ENCODE assay signal across 20 cellular contexts in genomic region chr20:57625181-57625958, GRCh38. TPM values are rescaled to one million over a fixed set of nuclear protein-coding genes. Genes with fewer than 3 reads are reported as not detected.
"Had no signal": no experiment of that assay in that cellular context is flagged by ENCODE, and none has a peak within 500 bp of the region (broad histone marks: within the 10 kb centered on the region; RNA-seq: fewer than 3 reads in every experiment).

No MANE protein-coding gene starts in this region.

- H3K27ac Mint-ChIP-seq: activated T-helper 1 cell treated with anti-CD3 and anti-CD28 coated beads, Interleukin-12 subunit alpha, Interleukin-12 subunit beta, Interleukin-2, Interleukin-4 antibody, amounts not matched to agents 30 ng/mL and 10 ng/mL and 1 ng/mL, durations not matched to agents 14 hours and 24 hours and 36 hours; progenitor cell of endocrine pancreas; stimulated activated naive B cell treated with anti-CD40 and anti-IgM and Interleukin-4, amounts not matched to agents 10 μg/mL and 1 μg/mL and 100 μg/mL, for 72 hours had no signal

- H3K4me3 Mint-ChIP-seq: activated T-helper 1 cell treated with anti-CD3 and anti-CD28 coated beads, Interleukin-12 subunit alpha, Interleukin-12 subunit beta, Interleukin-2, Interleukin-4 antibody, amounts not matched to agents 30 ng/mL and 10 ng/mL and 1 ng/mL, durations not matched to agents 14 hours and 24 hours and 36 hours; stimulated activated naive B cell treated with anti-CD40 and anti-IgM and Interleukin-4, amounts not matched to agents 10 μg/mL and 1 μg/mL and 100 μg/mL, for 72 hours had no signal

- H3K4me2 ChIP-seq: smooth muscle cell had no signal

- ATAC-seq: left cardiac atrium; right cardiac atrium; stimulated activated naive B cell treated with anti-CD40 and anti-IgM and Interleukin-4, amounts not matched to agents 10 μg/mL and 1 μg/mL and 100 μg/mL, for 72 hours had no signal

- DNase-seq: activated CD4-positive, alpha-beta T cell treated with anti-CD3 and anti-CD28 coated beads, Interleukin-2, amount 50 U/mL, for 1 hour; activated CD4-positive, CD25-positive, alpha-beta regulatory T cell; activated naive CD4-positive, alpha-beta T cell treated with Interleukin-2 at 50 U/mL for 16 hours; hippocampal formation; left cardiac atrium; naive B cell; nucleus accumbens; right cardiac atrium; stimulated activated naive B cell treated with anti-CD40 and anti-IgM and Interleukin-4, amounts not matched to agents 10 μg/mL and 1 μg/mL and 100 μg/mL, for 72 hours; T-helper 2 cell; upper lobe of left lung had no signal

- H3K27me3 ChIP-seq: suprapubic skin, upper lobe of left lung had no signal

- H3K9me3 ChIP-seq: suprapubic skin had no signal

- H3K27ac ChIP-seq: SK-N-MC, suprapubic skin, upper lobe of left lung had no signal

- H3K36me3 ChIP-seq: suprapubic skin, upper lobe of left lung had no signal

- FAIRE-seq: TTC549 had no signal

- H3K4me3 ChIP-seq: lung, SK-N-MC, smooth muscle cell, suprapubic skin, upper lobe of left lung had no signal

- H3K27me3 Mint-ChIP-seq: naive B cell; stimulated activated naive B cell treated with anti-CD40 and anti-IgM and Interleukin-4, amounts not matched to agents 10 μg/mL and 1 μg/mL and 100 μg/mL, for 72 hours had no signal

RNA-seq across cellular contexts. Expression of gene ZBP1, which starts 5.1 kb away (rescaled TPM):
- total RNA-seq: dermis microvascular lymphatic vessel endothelial cell, glomerular endothelial cell, progenitor cell of endocrine pancreas, smooth muscle cell had no signal
- polyA plus RNA-seq: smooth muscle cell had no signal
